18 cellular contexts compared by ENCODE assay signal in the genomic region with DNA sequence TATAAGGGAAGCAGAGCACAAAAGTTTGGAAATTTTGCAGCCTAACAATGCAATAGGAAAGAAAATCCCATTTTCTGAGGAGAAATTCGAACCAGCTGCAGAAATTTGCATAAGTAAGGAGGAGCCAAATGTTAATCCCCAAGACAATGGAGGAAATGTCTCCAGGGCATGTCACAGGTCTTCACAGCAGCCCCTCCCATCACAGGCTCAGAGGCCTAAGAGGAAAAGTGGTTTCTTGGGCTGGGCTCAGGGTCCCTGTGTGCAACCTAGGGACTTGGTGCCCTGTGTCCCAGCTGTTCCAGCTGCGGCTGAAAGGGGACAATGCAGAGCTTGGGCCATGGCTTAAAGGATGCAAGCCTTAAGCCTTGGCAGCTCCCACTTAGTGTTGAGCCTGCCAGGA.
DNase-seq lines count a peak whose midpoint lies in the region; ATAC-seq and TF ChIP-seq lines count a peak whose summit lies in the region.
"Had no signal": no experiment of that assay in that cellular context is flagged by ENCODE, and none has a peak within 500 bp of the region (broad histone marks: within the 10 kb centered on the region; RNA-seq: fewer than 3 reads in every experiment).

No MANE protein-coding gene starts in this region.

- H3K9me3 ChIP-seq in mucosa of descending colon (no peaks in the 10 kb centered on the region), left ventricle myocardium inferior (replicated peaks) (no peaks in the 10 kb centered on the region)

- DNase-seq in ELF-1 (ENCODE audit: low read depth, low spot score) (peak; percentile 53), WTC11 (ENCODE audit: low spot score) (peak; percentile 13), iPS DF 19.7 (ENCODE audit: low read depth, low spot score) (peak; percentile 38), mucosa of descending colon (no peak), left ventricle myocardium inferior (no peak)
- DNase-seq in activated naive CD4-positive, alpha-beta T cell treated with Interleukin-2 at 50 U/mL for 16 hours = no peak
- DNase-seq: 8988T; CD8-positive, alpha-beta memory T cell; COR-L47; DMS 273 treated with DMSO at 0.1 percent for 48 hours; DMS53; DND-41; EL; GM23248; H7 had no signal

- no peak for TF ChIP-seq CTCF in WTC11 (IDR thresholded peaks at IDR 0.05)
- no peak for TF ChIP-seq CTCF in mucosa of descending colon (IDR thresholded peaks at IDR 0.05)
- no peak for TF ChIP-seq CTCF in left ventricle myocardium inferior (IDR thresholded peaks at IDR 0.05; ENCODE audit: borderline replicate concordance)

- H3K36me3 ChIP-seq in mucosa of descending colon (ENCODE audit: low read depth) = no peaks in the 10 kb centered on the region
- no peaks in the 10 kb centered on the region for H3K36me3 ChIP-seq in left ventricle myocardium inferior

- H3K27ac Mint-ChIP-seq in WTC11 = 0 out of 2 replicates have a peak overlapping the region, but pooled peaks have one; percentile 41
- H3K27ac Mint-ChIP-seq: B cell; CD8-positive, alpha-beta memory T cell had no signal

- no peaks in the 10 kb centered on the region for H3K4me1 ChIP-seq in mucosa of descending colon (ENCODE audit: low read depth)
- H3K4me1 ChIP-seq in left ventricle myocardium inferior = no peaks in the 10 kb centered on the region
- H3K4me1 ChIP-seq: BLaER1 treated with 17β-estradiol and CSF1 and Interleukin-3, amounts not matched to agents 10 nM and 100 nM had no signal

- ATAC-seq in WTC11 (peak; percentile 71), HG02970 (IDR thresholded peaks at IDR 0.05; ENCODE audit: low FRiP score, unreplicated experiment) (no peak), mucosa of descending colon (no peak)

- intact Hi-C loops in mucosa of descending colon (cut with DNase I, micrococcal nuclease) = no loop called here
- intact Hi-C loops in left ventricle myocardium inferior (cut with micrococcal nuclease) = no loop called here

- H3K4me1 Mint-ChIP-seq in WTC11 = peaks cover 8% of the 10 kb centered on the region
- H3K4me1 Mint-ChIP-seq: B cell; CD8-positive, alpha-beta memory T cell had no signal

- peaks cover 28% of the 10 kb centered on the region for H3K36me3 Mint-ChIP-seq in WTC11
- H3K36me3 Mint-ChIP-seq: CD8-positive, alpha-beta memory T cell had no signal

- H3K9me3 Mint-ChIP-seq in WTC11 = peaks cover 47% of the 10 kb centered on the region

- no peaks in the 10 kb centered on the region for H3K27me3 ChIP-seq in left ventricle myocardium inferior (ENCODE audit: low read depth)
- H3K27me3 ChIP-seq: BLaER1 treated with 17β-estradiol and CSF1 and Interleukin-3, amounts not matched to agents 10 nM and 100 nM had no signal

- no peak overlapping the region for H3K27ac ChIP-seq in left ventricle myocardium inferior (replicated peaks)
- H3K27ac ChIP-seq: BLaER1 treated with 17β-estradiol and CSF1 and Interleukin-3, amounts not matched to agents 10 nM and 100 nM; GM23248 had no signal

- H3K4me3 Mint-ChIP-seq in WTC11 = no peak overlapping the region
- H3K4me3 Mint-ChIP-seq: B cell; CD8-positive, alpha-beta memory T cell had no signal

- no peaks in the 10 kb centered on the region for H3K27me3 Mint-ChIP-seq in WTC11 (ENCODE audit: low read depth)
- H3K27me3 Mint-ChIP-seq: B cell; CD8-positive, alpha-beta memory T cell had no signal

- POLR2A ChIA-PET in WTC11 (lab: Charles Lee) = no interaction called here

- no peak overlapping the region for H3K4me3 ChIP-seq in mucosa of descending colon
- H3K4me3 ChIP-seq in left ventricle myocardium inferior = no peak overlapping the region
- H3K4me3 ChIP-seq: BLaER1 treated with 17β-estradiol and CSF1 and Interleukin-3, amounts not matched to agents 10 nM and 100 nM; GM23248 had no signal

- CTCF ChIA-PET in WTC11 (lab: Charles Lee) = no interaction called here

TF ChIP-seq in WTC11, 78 proteins besides CTCF, POLR2A, EP300 and RAD21:
- TF ChIP-seq, protein P1, sequence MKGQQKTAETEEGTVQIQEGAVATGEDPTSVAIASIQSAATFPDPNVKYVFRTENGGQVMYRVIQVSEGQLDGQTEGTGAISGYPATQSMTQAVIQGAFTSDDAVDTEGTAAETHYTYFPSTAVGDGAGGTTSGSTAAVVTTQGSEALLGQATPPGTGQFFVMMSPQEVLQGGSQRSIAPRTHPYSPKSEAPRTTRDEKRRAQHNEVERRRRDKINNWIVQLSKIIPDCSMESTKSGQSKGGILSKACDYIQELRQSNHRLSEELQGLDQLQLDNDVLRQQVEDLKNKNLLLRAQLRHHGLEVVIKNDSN (CRISPR knock-in tag; IDR thresholded peaks at IDR 0.05) = no peak
- TF ChIP-seq, protein P2, sequence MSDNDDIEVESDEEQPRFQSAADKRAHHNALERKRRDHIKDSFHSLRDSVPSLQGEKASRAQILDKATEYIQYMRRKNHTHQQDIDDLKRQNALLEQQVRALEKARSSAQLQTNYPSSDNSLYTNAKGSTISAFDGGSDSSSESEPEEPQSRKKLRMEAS (CRISPR knock-in tag; IDR thresholded peaks at IDR 0.05) = no peak
- TF ChIP-seq FOXK1 (CRISPR knock-in tag; IDR thresholded peaks at IDR 0.05) = no peak
- no peak for TF ChIP-seq SMAD3 (CRISPR knock-in tag; IDR thresholded peaks at IDR 0.05; ENCODE audit: borderline replicate concordance)

Comparison
In these comparisons a context has a peak if more than half of its experiments do, and no peak if none do; other contexts are left out.
1. DNase-seq: peak in ELF-1 (single experiment), WTC11 (single experiment) and iPS DF 19.7 (single experiment); none in mucosa of descending colon (0 of 3), left ventricle myocardium inferior (single experiment) and activated naive CD4-positive, alpha-beta T cell treated with Interleukin-2 at 50 U/mL for 16 hours (single experiment).